In the genomic region with DNA sequence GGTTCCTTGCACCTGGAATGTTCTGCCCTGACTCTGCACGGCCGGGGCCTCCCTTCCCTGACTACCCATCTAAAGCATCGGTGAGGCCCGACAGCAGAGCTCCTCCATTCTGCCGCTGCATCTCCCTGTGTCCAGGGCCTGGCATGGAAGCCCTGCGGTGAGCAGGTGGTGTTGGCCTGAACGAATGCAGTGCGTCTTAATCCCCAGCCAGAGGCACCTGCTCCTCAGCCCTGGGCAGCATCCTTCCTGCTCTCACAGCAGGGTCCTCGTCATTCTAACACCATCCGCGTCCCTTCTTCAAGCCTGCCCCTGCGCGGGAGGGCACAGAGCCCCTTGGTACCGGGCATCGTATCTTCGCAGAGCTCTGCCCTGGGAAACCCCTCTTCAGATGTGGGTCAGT, we compare ENCODE assay signal across 20 cellular contexts. TPM values are rescaled to one million over a fixed set of nuclear protein-coding genes. Genes with fewer than 3 reads are reported as not detected.
"Had no signal": no experiment of that assay in that cellular context is flagged by ENCODE, and none has a peak within 500 bp of the region (broad histone marks: within the 10 kb centered on the region; RNA-seq: fewer than 3 reads in every experiment).

No MANE protein-coding gene starts in this region.

- ATAC-seq: activated CD8-positive, alpha-beta T cell treated with anti-CD3 and anti-CD28 coated beads, Interleukin-2, amount 10 ng/mL, durations not matched to agents 7 days and 5 days; T-helper 17 cell had no signal

- DNase-seq: activated CD4-positive, alpha-beta T cell treated with anti-CD3 and anti-CD28 coated beads for 48 hours; activated CD4-positive, alpha-beta T cell treated with anti-CD3 and anti-CD28 coated beads, Interleukin-2, amount 50 U/mL, for 4 hours; activated CD4-positive, CD25-positive, alpha-beta regulatory T cell treated with anti-CD3 and anti-CD28 coated beads, Interleukin-2, amount 50 U/mL, for 72 hours; activated CD8-positive, alpha-beta memory T cell treated with anti-CD3 and anti-CD28 coated beads, Interleukin-2, amount 50 U/mL, for 48 hours; activated CD8-positive, alpha-beta T cell treated with anti-CD3 and anti-CD28 coated beads, Interleukin-2, amount 10 ng/mL, durations not matched to agents 7 days and 5 days; activated naive CD4-positive, alpha-beta T cell treated with anti-CD3 and anti-CD28 coated beads, Interleukin-2, amount 50 U/mL, for 16 hours; activated naive CD8-positive, alpha-beta T cell treated with anti-CD3 and anti-CD28 coated beads, Interleukin-2, amount 10 ng/mL, durations not matched to agents 7 days and 5 days; activated T-cell treated with anti-CD3 and anti-CD28 coated beads, Interleukin-2, amount 50 U/mL, for 1 hour; adrenal gland; anterior cingulate cortex; Kasumi-1; NCI-H1048; NCI-H1694; NCI-H2029; NCI-H2107; NCI-H510A treated with DMSO at 0.1 percent for 48 hours; NCI-H748 treated with DMSO at 0.1 percent for 48 hours; T-helper 17 cell; T-helper 9 cell had no signal

RNA-seq across cellular contexts. Expression of a gene that starts 15.4 kb away (rescaled TPM):
- total RNA-seq: RPMI7951 had no signal
